In the genomic region with DNA sequence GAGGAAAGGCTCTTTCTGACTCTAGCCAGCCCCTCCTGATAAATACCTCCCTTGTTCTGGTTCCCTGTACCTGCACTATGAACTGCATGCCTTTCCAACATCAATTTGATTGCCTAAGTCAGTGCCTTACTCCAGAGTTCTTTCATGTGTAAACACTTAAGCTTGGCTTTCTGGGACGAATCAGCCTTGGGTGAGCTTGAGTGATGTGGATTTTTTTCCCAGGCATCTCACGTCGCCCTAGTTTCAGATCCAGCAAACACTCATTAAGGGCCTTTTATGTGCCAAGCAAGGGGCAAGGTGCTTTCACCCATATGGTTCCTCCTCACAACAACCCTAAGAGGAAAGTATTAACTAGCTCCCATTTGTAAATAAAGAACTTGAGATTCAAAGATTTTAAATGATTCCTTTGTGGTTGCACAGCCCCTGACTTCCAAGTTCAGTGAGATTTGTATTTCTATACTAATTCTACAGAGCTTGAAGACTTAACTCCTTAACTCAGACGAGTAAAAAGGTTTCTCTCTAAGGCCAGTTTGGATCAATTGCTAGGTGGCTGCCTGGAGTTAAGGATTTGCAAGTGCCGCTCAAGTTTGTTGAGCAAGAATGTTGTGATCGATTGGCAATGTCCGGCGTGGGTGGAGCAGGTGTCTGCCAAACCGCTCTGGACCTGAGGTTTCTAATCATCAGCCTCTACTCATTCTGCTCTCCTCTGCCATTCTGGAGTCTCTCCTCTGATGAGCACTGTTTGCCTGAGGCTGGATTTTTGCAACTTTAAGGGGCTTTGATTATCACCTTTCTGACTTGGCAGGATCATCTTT, we compare ENCODE assay signal across 1 cellular context.
TF ChIP-seq lines count a peak whose summit lies in the region.

No MANE protein-coding gene starts in this region.

TF ChIP-seq in liver, 16 proteins besides CTCF, POLR2A, EP300 and RAD21:
- TF ChIP-seq NR2F2 (IDR thresholded peaks at IDR 0.05) (no peak), TAF1 (conservative IDR thresholded peaks at IDR 0.05) (no peak), YY1 (IDR thresholded peaks at IDR 0.05) (peak; percentile 37), FOXA2 (IDR thresholded peaks at IDR 0.05) (peak; percentile 63), HNF4A (conservative IDR thresholded peaks at IDR 0.05) (peak; percentile 78 to 83), HNF4G (IDR thresholded peaks at IDR 0.05) (peak; percentile 78), GABPA (IDR thresholded peaks at IDR 0.05 in 1 of 2, conservative IDR thresholded peaks at IDR 0.05 in 1 of 2) (no peak), JUND (IDR thresholded peaks at IDR 0.05) (peak; percentile 8 to 63), EGR1 (IDR thresholded peaks at IDR 0.05; ENCODE audit: low read depth in 2 of 2) (peak; percentile 84 to 95), FOXA1 (IDR thresholded peaks at IDR 0.05) (peak; percentile 13), SP1 (IDR thresholded peaks at IDR 0.05) (peak; percentile 56), RXRA (IDR thresholded peaks at IDR 0.05) (peak; percentile 46 to 68)
- TF ChIP-seq, protein P1, sequence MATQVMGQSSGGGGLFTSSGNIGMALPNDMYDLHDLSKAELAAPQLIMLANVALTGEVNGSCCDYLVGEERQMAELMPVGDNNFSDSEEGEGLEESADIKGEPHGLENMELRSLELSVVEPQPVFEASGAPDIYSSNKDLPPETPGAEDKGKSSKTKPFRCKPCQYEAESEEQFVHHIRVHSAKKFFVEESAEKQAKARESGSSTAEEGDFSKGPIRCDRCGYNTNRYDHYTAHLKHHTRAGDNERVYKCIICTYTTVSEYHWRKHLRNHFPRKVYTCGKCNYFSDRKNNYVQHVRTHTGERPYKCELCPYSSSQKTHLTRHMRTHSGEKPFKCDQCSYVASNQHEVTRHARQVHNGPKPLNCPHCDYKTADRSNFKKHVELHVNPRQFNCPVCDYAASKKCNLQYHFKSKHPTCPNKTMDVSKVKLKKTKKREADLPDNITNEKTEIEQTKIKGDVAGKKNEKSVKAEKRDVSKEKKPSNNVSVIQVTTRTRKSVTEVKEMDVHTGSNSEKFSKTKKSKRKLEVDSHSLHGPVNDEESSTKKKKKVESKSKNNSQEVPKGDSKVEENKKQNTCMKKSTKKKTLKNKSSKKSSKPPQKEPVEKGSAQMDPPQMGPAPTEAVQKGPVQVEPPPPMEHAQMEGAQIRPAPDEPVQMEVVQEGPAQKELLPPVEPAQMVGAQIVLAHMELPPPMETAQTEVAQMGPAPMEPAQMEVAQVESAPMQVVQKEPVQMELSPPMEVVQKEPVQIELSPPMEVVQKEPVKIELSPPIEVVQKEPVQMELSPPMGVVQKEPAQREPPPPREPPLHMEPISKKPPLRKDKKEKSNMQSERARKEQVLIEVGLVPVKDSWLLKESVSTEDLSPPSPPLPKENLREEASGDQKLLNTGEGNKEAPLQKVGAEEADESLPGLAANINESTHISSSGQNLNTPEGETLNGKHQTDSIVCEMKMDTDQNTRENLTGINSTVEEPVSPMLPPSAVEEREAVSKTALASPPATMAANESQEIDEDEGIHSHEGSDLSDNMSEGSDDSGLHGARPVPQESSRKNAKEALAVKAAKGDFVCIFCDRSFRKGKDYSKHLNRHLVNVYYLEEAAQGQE (IDR thresholded peaks at IDR 0.05), result no peak
- TF ChIP-seq, protein P2, sequence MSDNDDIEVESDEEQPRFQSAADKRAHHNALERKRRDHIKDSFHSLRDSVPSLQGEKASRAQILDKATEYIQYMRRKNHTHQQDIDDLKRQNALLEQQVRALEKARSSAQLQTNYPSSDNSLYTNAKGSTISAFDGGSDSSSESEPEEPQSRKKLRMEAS (IDR thresholded peaks at IDR 0.05), result no peak
- TF ChIP-seq, protein P3, sequence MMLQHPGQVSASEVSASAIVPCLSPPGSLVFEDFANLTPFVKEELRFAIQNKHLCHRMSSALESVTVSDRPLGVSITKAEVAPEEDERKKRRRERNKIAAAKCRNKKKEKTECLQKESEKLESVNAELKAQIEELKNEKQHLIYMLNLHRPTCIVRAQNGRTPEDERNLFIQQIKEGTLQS (IDR thresholded peaks at IDR 0.05), result no peak
- TF ChIP-seq, protein P4, sequence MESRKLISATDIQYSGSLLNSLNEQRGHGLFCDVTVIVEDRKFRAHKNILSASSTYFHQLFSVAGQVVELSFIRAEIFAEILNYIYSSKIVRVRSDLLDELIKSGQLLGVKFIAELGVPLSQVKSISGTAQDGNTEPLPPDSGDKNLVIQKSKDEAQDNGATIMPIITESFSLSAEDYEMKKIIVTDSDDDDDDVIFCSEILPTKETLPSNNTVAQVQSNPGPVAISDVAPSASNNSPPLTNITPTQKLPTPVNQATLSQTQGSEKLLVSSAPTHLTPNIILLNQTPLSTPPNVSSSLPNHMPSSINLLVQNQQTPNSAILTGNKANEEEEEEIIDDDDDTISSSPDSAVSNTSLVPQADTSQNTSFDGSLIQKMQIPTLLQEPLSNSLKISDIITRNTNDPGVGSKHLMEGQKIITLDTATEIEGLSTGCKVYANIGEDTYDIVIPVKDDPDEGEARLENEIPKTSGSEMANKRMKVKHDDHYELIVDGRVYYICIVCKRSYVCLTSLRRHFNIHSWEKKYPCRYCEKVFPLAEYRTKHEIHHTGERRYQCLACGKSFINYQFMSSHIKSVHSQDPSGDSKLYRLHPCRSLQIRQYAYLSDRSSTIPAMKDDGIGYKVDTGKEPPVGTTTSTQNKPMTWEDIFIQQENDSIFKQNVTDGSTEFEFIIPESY (IDR thresholded peaks at IDR 0.05), result no peak
TF ChIP-seq in liver: peak in this region for 9.
